ENCODE assay signal across 19 cellular contexts in genomic region chr17:20083460-20083859, GRCh38.
"Had no signal": no experiment of that assay in that cellular context is flagged by ENCODE, and none has a peak within 500 bp of the region (broad histone marks: within the 10 kb centered on the region; RNA-seq: fewer than 3 reads in every experiment).

No MANE protein-coding gene starts in this region.

- H3K4me3 ChIP-seq: colonic mucosa, left lung, neural progenitor cell, skin epidermis had no signal

- H3K36me3 Mint-ChIP-seq: activated naive CD8-positive, alpha-beta T cell; brain; neural progenitor cell had no signal

- DNase-seq: activated CD4-positive, alpha-beta T cell treated with anti-CD3 and anti-CD28 coated beads, Interleukin-2, amount 50 U/mL, for 48 hours; activated gamma-delta T cell treated with Interleukin-2 at 50 U/mL for 16 hours; activated T-cell treated with anti-CD3 and anti-CD28 coated beads for 4 hours; amygdala; colonic mucosa; endodermal cell; foreskin keratinocyte; glutamatergic neuron; hypothalamus; left lung; mammary epithelial cell had no signal

- H3K4me3 Mint-ChIP-seq: activated naive CD8-positive, alpha-beta T cell; activated T-helper 1 cell treated with anti-CD3 and anti-CD28 coated beads, Interleukin-12 subunit alpha, Interleukin-12 subunit beta, Interleukin-2, Interleukin-4 antibody, amounts not matched to agents 30 ng/mL and 10 ng/mL and 1 ng/mL, durations not matched to agents 14 hours and 24 hours and 36 hours; brain; central memory CD8-positive, alpha-beta T cell; endodermal cell; neural progenitor cell; stimulated activated naive CD8-positive, alpha-beta T cell treated with anti-CD3 and anti-CD28 coated beads, Interleukin-15, Interleukin-2, amounts not matched to agents 100 ng/mL and 50 ng/mL, for 24 hours had no signal

- H3K9me3 Mint-ChIP-seq: activated T-helper 1 cell treated with anti-CD3 and anti-CD28 coated beads, Interleukin-12 subunit alpha, Interleukin-12 subunit beta, Interleukin-2, Interleukin-4 antibody, amounts not matched to agents 30 ng/mL and 10 ng/mL and 1 ng/mL, durations not matched to agents 14 hours and 24 hours and 36 hours; brain; central memory CD8-positive, alpha-beta T cell; endodermal cell; neural progenitor cell; stimulated activated naive CD8-positive, alpha-beta T cell treated with anti-CD3 and anti-CD28 coated beads, Interleukin-15, Interleukin-2, amounts not matched to agents 100 ng/mL and 50 ng/mL, for 24 hours had no signal

- H3K27me3 Mint-ChIP-seq: activated naive CD8-positive, alpha-beta T cell; brain; stimulated activated naive CD8-positive, alpha-beta T cell treated with anti-CD3 and anti-CD28 coated beads, Interleukin-15, Interleukin-2, amounts not matched to agents 100 ng/mL and 50 ng/mL, for 24 hours had no signal

- ATAC-seq: foreskin keratinocyte, left lung had no signal

- H3K27ac Mint-ChIP-seq: activated naive CD8-positive, alpha-beta T cell; activated T-helper 1 cell treated with anti-CD3 and anti-CD28 coated beads, Interleukin-12 subunit alpha, Interleukin-12 subunit beta, Interleukin-2, Interleukin-4 antibody, amounts not matched to agents 30 ng/mL and 10 ng/mL and 1 ng/mL, durations not matched to agents 14 hours and 24 hours and 36 hours; endodermal cell; neural progenitor cell; progenitor cell of endocrine pancreas; stimulated activated naive CD8-positive, alpha-beta T cell treated with anti-CD3 and anti-CD28 coated beads, Interleukin-15, Interleukin-2, amounts not matched to agents 100 ng/mL and 50 ng/mL, for 24 hours had no signal
